ENCODE assay signal across 8 cellular contexts in the genomic region with DNA sequence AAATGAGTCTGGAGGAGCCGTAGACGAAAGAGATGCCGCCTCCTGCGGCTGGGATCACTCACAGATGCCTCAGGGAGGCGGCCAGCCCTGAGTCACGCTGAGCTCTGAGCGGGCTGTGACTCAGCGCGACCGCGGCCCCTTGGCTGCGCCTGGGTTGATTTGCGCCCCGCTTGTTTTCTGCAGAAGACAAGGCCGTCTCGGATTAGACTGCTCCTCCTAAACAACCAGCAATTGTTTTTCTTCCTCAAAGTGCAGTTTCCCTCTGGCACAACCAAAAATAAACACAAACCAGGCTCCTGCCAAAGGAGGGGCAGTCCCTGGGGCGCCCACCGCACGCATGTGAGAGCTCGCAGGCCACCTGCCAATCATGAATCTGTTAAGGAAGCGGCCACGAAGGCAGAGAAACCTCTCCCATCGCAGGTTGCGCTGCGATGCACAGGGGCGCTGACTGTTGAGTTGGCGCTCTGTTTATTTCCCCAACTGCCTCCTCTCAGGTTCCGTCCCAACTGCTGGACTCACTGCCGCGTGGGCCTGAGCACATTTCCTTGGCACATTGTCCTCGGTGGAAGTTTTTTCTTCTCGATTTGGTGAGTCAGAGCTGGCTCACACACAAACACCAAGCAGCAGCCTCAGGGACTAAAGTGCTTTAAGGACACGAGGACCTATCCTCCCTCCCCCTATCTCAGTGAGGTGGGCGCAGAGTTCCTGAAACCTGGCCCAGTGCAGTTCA.
DNase-seq lines count a peak whose midpoint lies in the region; ATAC-seq and TF ChIP-seq lines count a peak whose summit lies in the region.

No MANE protein-coding gene starts in this region.

- peak; percentile 82 for ATAC-seq in GM18870 (IDR thresholded peaks at IDR 0.05; ENCODE audit: unreplicated experiment)
- ATAC-seq in HG03039 (IDR thresholded peaks at IDR 0.05; ENCODE audit: unreplicated experiment): peak; percentile 85
- ATAC-seq in upper lobe of left lung (ENCODE audit: low FRiP score in 2 of 2): peak; percentile 30 to 97

- no peak for TF ChIP-seq EP300 in upper lobe of left lung (IDR thresholded peaks at IDR 0.05)

- no peaks in the 10 kb centered on the region for H3K27me3 ChIP-seq in upper lobe of left lung

- 25 to 43% methylated on average over 30 to 34 of the region's 34 CpGs for WGBS in upper lobe of left lung, 2 donors

- TF ChIP-seq CTCF in RWPE1 (conservative IDR thresholded peaks at IDR 0.05; ENCODE audit: low read depth) (no peak), progenitor cell of endocrine pancreas (IDR thresholded peaks at IDR 0.05; ENCODE audit: unreplicated experiment) (no peak), upper lobe of left lung (IDR thresholded peaks at IDR 0.05) (no peak)

- peaks cover 2% of the 10 kb centered on the region for H3K4me1 Mint-ChIP-seq in progenitor cell of endocrine pancreas (ENCODE audit: low read depth)

- H3K27ac ChIP-seq in RWPE1 (peak overlapping the region; percentile 99), upper lobe of left lung (peak overlapping the region in 2 of 4 donors; percentile 43 to 54)

- peaks cover 0 to 15% (median 8%) of the 10 kb centered on the region in 4 donors for H3K4me1 ChIP-seq in upper lobe of left lung

- peak; percentile 94 for DNase-seq in RWPE1 (ENCODE audit: low spot score)
- DNase-seq in activated naive CD4-positive, alpha-beta T cell (lab: John Stamatoyannopoulos, UW): peak; percentile 3 to 29 (median 22)
- peak; percentile 89 for DNase-seq in glomerular visceral epithelial cell (ENCODE audit: extremely low spot score)
- no peak for DNase-seq in progenitor cell of endocrine pancreas (ENCODE audit: low spot score, unreplicated experiment)
- peak; percentile 34 to 91 for DNase-seq in upper lobe of left lung
- no peak for DNase-seq in DMS153 (lab: John Stamatoyannopoulos, UW)

- no peak overlapping the region for H3K4me3 Mint-ChIP-seq in progenitor cell of endocrine pancreas (ENCODE audit: low read depth)

- no peaks in the 10 kb centered on the region for H3K27me3 Mint-ChIP-seq in progenitor cell of endocrine pancreas

- no peak for TF ChIP-seq POLR2A in upper lobe of left lung (IDR thresholded peaks at IDR 0.05)

- peaks cover 3% of the 10 kb centered on the region for H3K9me3 Mint-ChIP-seq in progenitor cell of endocrine pancreas (ENCODE audit: low read depth)

- H3K36me3 ChIP-seq in upper lobe of left lung: no peaks in the 10 kb centered on the region

- H3K36me3 Mint-ChIP-seq in progenitor cell of endocrine pancreas (ENCODE audit: insufficient read depth): no peaks in the 10 kb centered on the region

- POLR2A ChIA-PET in RWPE1 (lab: Yijun Ruan, JAX; ENCODE audit: low non-redundant PET): interaction anchor here (0.5 kb wide), 1 partner anchor 11 kb away, joined by 5 read pairs; no protein-coding TSS in a partner anchor

- peak overlapping the region in 3 of 4 donors; percentile 7 to 23 (median 23) for H3K4me3 ChIP-seq in upper lobe of left lung

- H3K9me3 ChIP-seq in upper lobe of left lung: no peaks in the 10 kb centered on the region

- CTCF ChIA-PET in RWPE1 (lab: Yijun Ruan, JAX): interaction anchor here (0.6 to 1.5 kb wide), 4 partner anchors 20 to 329 kb away, joined by 3 to 5 read pairs (median 3); no protein-coding TSS in a partner anchor

- H3K27ac Mint-ChIP-seq in progenitor cell of endocrine pancreas: peak overlapping the region; percentile 37

Comparison
In these comparisons a context has a peak if more than half of its experiments do, and no peak if none do; other contexts are left out.
1. DNase-seq: peak in RWPE1 (single experiment), activated naive CD4-positive, alpha-beta T cell (4 of 4), glomerular visceral epithelial cell (single experiment) and upper lobe of left lung (2 of 2); none in progenitor cell of endocrine pancreas (single experiment) and DMS153 (single experiment).
2. Peak in every context shown above with its lines, with median percentiles within 50 percentile points of each other: ATAC-seq.